8 cellular contexts compared by ENCODE assay signal in genomic region chrX:147635186-147635585, GRCh38.
"Had no signal": no experiment of that assay in that cellular context is flagged by ENCODE, and none has a peak within 500 bp of the region (broad histone marks: within the 10 kb centered on the region; RNA-seq: fewer than 3 reads in every experiment).

No MANE protein-coding gene starts in this region.

- FAIRE-seq: G401.6, GM12878, GM12891, GM12892, GM18507, GM19239 had no signal

- ATAC-seq: GM12878 had no signal

- H3K4me3 ChIP-seq: GM12878 had no signal

- DNase-seq: GDM1, GF-D8 had no signal
